In the genomic region with DNA sequence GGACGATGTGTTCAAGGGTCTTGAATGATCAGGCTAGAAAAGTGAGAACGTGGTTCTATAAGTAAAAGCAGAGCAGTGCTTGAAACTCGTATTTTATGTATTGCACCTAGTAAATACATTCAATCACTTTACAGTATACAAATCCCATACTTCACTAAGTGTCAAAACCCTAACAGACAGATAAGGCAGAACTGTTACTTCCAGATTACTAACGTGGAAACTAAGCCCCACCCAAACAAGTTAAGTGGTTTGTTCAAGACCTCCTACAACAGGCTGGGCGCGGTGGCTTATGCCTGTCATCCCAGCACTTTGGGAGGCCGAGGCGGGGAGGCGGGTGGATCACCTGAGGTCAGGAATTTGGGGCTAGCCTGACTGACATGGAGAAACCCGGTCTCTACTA, we compare ENCODE assay signal across 13 cellular contexts. TPM values are rescaled to one million over a fixed set of nuclear protein-coding genes. Genes with fewer than 3 reads are reported as not detected.
DNase-seq lines count a peak whose midpoint lies in the region; ATAC-seq and TF ChIP-seq lines count a peak whose summit lies in the region.
"Had no signal": no experiment of that assay in that cellular context is flagged by ENCODE, and none has a peak within 500 bp of the region (broad histone marks: within the 10 kb centered on the region; RNA-seq: fewer than 3 reads in every experiment).

No MANE protein-coding gene starts in this region.

- H3K4me3 Mint-ChIP-seq in stimulated activated naive CD8-positive, alpha-beta T cell treated with anti-CD3 and anti-CD28 coated beads, Interleukin-15, Interleukin-2, amounts not matched to agents 100 ng/mL and 50 ng/mL, for 24 hours = peak overlapping the region; percentile 99
- peak overlapping the region; percentile 36 for H3K4me3 Mint-ChIP-seq in T-helper 17 cell

- no peaks in the 10 kb centered on the region for H3K9me3 Mint-ChIP-seq in stimulated activated naive CD8-positive, alpha-beta T cell treated with anti-CD3 and anti-CD28 coated beads, Interleukin-15, Interleukin-2, amounts not matched to agents 100 ng/mL and 50 ng/mL, for 24 hours

- peaks cover 48% of the 10 kb centered on the region for H3K4me1 Mint-ChIP-seq in stimulated activated naive CD8-positive, alpha-beta T cell treated with anti-CD3 and anti-CD28 coated beads, Interleukin-15, Interleukin-2, amounts not matched to agents 100 ng/mL and 50 ng/mL, for 24 hours (ENCODE audit: low read depth)
- H3K4me1 Mint-ChIP-seq in T-helper 17 cell = peaks cover 41% of the 10 kb centered on the region

- peak overlapping the region; percentile 100 for H3K27ac Mint-ChIP-seq in stimulated activated naive CD8-positive, alpha-beta T cell treated with anti-CD3 and anti-CD28 coated beads, Interleukin-15, Interleukin-2, amounts not matched to agents 100 ng/mL and 50 ng/mL, for 24 hours
- H3K27ac Mint-ChIP-seq in T-helper 17 cell = peak overlapping the region; percentile 41

- ATAC-seq in stimulated activated naive CD8-positive, alpha-beta T cell treated with anti-CD3 and anti-CD28 coated beads, Interleukin-15, Interleukin-2, amounts not matched to agents 100 U/mL and 50 U/mL, for 24 hours = no peak
- ATAC-seq in T-helper 17 cell (no peak), HG03571 (IDR thresholded peaks at IDR 0.05; ENCODE audit: unreplicated experiment) (no peak)
- ATAC-seq: body of pancreas, gastrocnemius medialis, sciatic nerve had no signal

- DNase-seq in stimulated activated naive CD8-positive, alpha-beta T cell treated with anti-CD3 and anti-CD28 coated beads, Interleukin-15, Interleukin-2, amounts not matched to agents 100 U/mL and 50 U/mL, for 24 hours = no peak
- DNase-seq in T-helper 17 cell (no peak), erythroblast (lab: John Stamatoyannopoulos, UW) (peak; percentile 70 to 83), AG20443 (ENCODE audit: low spot score) (no peak), inferior parietal cortex (ENCODE audit: extremely low spot score) (no peak), cerebellar nuclear complex (lab: John Stamatoyannopoulos, UW) (no peak)
- DNase-seq: body of pancreas, gastrocnemius medialis, MG63, NCI-H2227 treated with DMSO at 0.1 percent for 48 hours had no signal

- no peaks in the 10 kb centered on the region for H3K27me3 Mint-ChIP-seq in stimulated activated naive CD8-positive, alpha-beta T cell treated with anti-CD3 and anti-CD28 coated beads, Interleukin-15, Interleukin-2, amounts not matched to agents 100 ng/mL and 50 ng/mL, for 24 hours
- H3K27me3 Mint-ChIP-seq in T-helper 17 cell = no peaks in the 10 kb centered on the region

- no peaks in the 10 kb centered on the region for H3K9me3 ChIP-seq in T-helper 17 cell (ENCODE audit: control insufficient read depth, low read length, poor library complexity, severe bottlenecking)
- H3K9me3 ChIP-seq: body of pancreas, gastrocnemius medialis, MG63 had no signal

- H3K36me3 Mint-ChIP-seq in stimulated activated naive CD8-positive, alpha-beta T cell treated with anti-CD3 and anti-CD28 coated beads, Interleukin-15, Interleukin-2, amounts not matched to agents 100 ng/mL and 50 ng/mL, for 24 hours (ENCODE audit: low read depth) = peaks cover 46% of the 10 kb centered on the region
- peaks cover 7% of the 10 kb centered on the region for H3K36me3 Mint-ChIP-seq in T-helper 17 cell (ENCODE audit: low read depth)

- TF ChIP-seq POLR2A in erythroblast (IDR thresholded peaks at IDR 0.05; ENCODE audit: low read length) = no peak

RNA-seq across cellular contexts. Expression of a gene that starts 9.2 kb away (rescaled TPM):
- total RNA-seq in T-helper 17 cell = 100 to 1,000 TPM; 245 to 291 TPM

RNA-seq across cellular contexts. Expression of a gene that starts 12.0 kb away (rescaled TPM):
- total RNA-seq in T-helper 17 cell = 10 to 100 TPM; 77.4 to 83.0 TPM

Comparison
In these comparisons a context has a peak if more than half of its experiments do, and no peak if none do; other contexts are left out.
1. DNase-seq: peak in erythroblast (2 of 2); none in stimulated activated naive CD8-positive, alpha-beta T cell treated with anti-CD3 and anti-CD28 coated beads, Interleukin-15, Interleukin-2, amounts not matched to agents 100 U/mL and 50 U/mL, for 24 hours (single experiment), T-helper 17 cell (0 of 3), AG20443 (single experiment), inferior parietal cortex (single experiment) and cerebellar nuclear complex (0 of 2).